8 cellular contexts compared by ENCODE assay signal in the genomic region with DNA sequence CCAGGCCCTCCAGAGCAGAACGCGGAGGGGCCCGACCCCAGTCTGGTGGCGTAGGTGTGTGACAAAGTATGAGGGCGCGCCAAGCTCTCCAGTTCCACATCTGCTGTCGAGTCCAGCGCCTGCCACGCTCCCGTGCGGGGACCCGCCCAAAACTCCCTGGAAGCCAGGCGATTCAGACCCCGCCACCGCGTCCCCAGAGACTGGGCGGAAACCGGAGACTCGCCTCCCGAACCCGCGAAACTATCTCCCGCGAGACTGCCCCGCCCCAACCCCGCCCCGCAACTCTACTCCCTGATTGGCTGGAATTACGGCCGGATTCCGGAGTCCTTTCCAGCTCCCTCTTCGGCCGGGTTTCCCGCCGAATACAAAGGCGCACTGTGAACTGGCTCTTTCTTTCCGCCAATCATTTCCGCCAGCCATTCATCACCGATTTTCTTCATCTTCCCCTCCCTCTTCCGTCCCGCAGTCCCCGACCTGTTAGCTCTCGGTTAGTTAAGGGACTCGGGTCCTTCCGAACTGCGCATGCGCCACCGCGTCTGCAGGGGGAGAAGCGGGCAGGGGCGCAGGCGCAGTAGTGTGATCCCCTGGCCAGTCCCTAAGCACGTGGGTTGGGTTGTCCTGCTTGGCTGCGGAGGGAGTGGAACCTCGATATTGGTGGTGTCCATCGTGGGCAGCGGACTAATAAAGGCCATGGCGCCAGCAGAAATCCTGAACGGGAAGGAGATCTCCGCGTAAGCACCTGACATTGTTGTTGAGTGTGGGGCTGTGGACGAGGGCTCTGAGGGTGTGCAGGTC. TPM values are rescaled to one million over a fixed set of nuclear protein-coding genes. Genes with fewer than 3 reads are reported as not detected.
A peak's percentile ranks its signal among the peaks of the same experiment; 100 is the strongest.
DNase-seq lines count a peak whose midpoint lies in the region; ATAC-seq and TF ChIP-seq lines count a peak whose summit lies in the region.

A gene (plus strand): TSS at position 616 of the 795 bp plus-strand sequence. CDS start 75 bp downstream, at position 691.

- peak within 1 kb of the TSS; percentile 85 for H3K4me3 Mint-ChIP-seq in GM23338
- peak within 1 kb of the TSS; percentile 93 to 99 (median 96) for H3K4me3 Mint-ChIP-seq in naive B cell
- H3K4me3 Mint-ChIP-seq in stimulated activated memory B cell treated with anti-CD40 and anti-IgM and Interleukin-4, amounts not matched to agents 10 μg/mL and 1 μg/mL and 100 μg/mL, for 72 hours = peak within 1 kb of the TSS; percentile 85

- no peak for TF ChIP-seq CTCF in DOHH2 (IDR thresholded peaks at IDR 0.05; ENCODE audit: low read depth, low read length, poor library complexity, severe bottlenecking)
- TF ChIP-seq CTCF in GM23338 (conservative IDR thresholded peaks at IDR 0.05; ENCODE audit: low read depth in 2 of 2) = no peak

- H3F3A ChIP-seq in DOHH2 (ENCODE audit: control insufficient read depth, insufficient read depth) (peaks cover 2% of the 10 kb centered on the region; the same call in 1 of the 2 replicates), GM23338 (replicated peaks; ENCODE audit: low read depth) (peaks cover 12% of the 10 kb centered on the region; the same call in 1 of the 2 replicates)

- peak within 1 kb of the TSS; percentile 100 for H3K27ac Mint-ChIP-seq in GM23338
- peak within 1 kb of the TSS; percentile 92 to 99 (median 98) for H3K27ac Mint-ChIP-seq in naive B cell
- peak within 1 kb of the TSS; percentile 85 for H3K27ac Mint-ChIP-seq in stimulated activated memory B cell treated with anti-CD40 and anti-IgM and Interleukin-4, amounts not matched to agents 10 μg/mL and 1 μg/mL and 100 μg/mL, for 72 hours

- peaks cover 11% of the 10 kb centered on the region for H3K27me3 Mint-ChIP-seq in GM23338 (ENCODE audit: insufficient read depth, low read depth, poor library complexity)
- no peaks in the 10 kb centered on the region for H3K27me3 Mint-ChIP-seq in naive B cell
- H3K27me3 Mint-ChIP-seq in stimulated activated memory B cell treated with anti-CD40 and anti-IgM and Interleukin-4, amounts not matched to agents 10 μg/mL and 1 μg/mL and 100 μg/mL, for 72 hours = no peaks in the 10 kb centered on the region

- DNase-seq in GM23338 (ENCODE audit: low spot score) (peak; percentile 98), LHCN-M2 (ENCODE audit: low read depth) (peak; percentile 99), RPMI8226 (peak; percentile 96), fibroblast of gingiva (ENCODE audit: low read depth) (peak; percentile 99), naive B cell (peak; percentile 94)
- DNase-seq in activated T-helper 1 cell treated with anti-CD3 and anti-CD28 coated beads, Interleukin-2, amount 50 U/mL, for 16 hours (ENCODE audit: low read depth in 1 of 2, low spot score in 1 of 2) = peak; percentile 92 to 94

- H3K36me3 ChIP-seq in DOHH2 (ENCODE audit: control insufficient read depth, low read length) (peaks cover 49% of the 10 kb centered on the region), GM23338 (ENCODE audit: insufficient read depth) (no peaks in the 10 kb centered on the region)

- H3K4me1 Mint-ChIP-seq in GM23338 (peaks cover 37% of the 10 kb centered on the region), naive B cell (peaks cover 35 to 56% (median 51%) of the 10 kb centered on the region in 3 donors)
- H3K4me1 Mint-ChIP-seq in stimulated activated memory B cell treated with anti-CD40 and anti-IgM and Interleukin-4, amounts not matched to agents 10 μg/mL and 1 μg/mL and 100 μg/mL, for 72 hours = peaks cover 48% of the 10 kb centered on the region

- peak within 1 kb of the TSS; percentile 85 for H3K4me2 ChIP-seq in DOHH2 (ENCODE audit: low read length)
- peak within 1 kb of the TSS; percentile 82 for H3K4me2 ChIP-seq in GM23338

- H3K4me1 ChIP-seq in DOHH2 (ENCODE audit: control insufficient read depth, low read length) (peaks cover 47% of the 10 kb centered on the region), GM23338 (ENCODE audit: insufficient read depth) (peaks cover 9% of the 10 kb centered on the region)

- H2AFZ ChIP-seq in GM23338 = no peak within 1 kb of the TSS

- H3K36me3 Mint-ChIP-seq in GM23338 (ENCODE audit: low read depth) (peaks cover 37% of the 10 kb centered on the region), naive B cell (peaks cover 5 to 9% of the 10 kb centered on the region in 2 donors)
- H3K36me3 Mint-ChIP-seq in stimulated activated memory B cell treated with anti-CD40 and anti-IgM and Interleukin-4, amounts not matched to agents 10 μg/mL and 1 μg/mL and 100 μg/mL, for 72 hours = peaks cover 11% of the 10 kb centered on the region

- peak; percentile 76 for ATAC-seq in GM23338
- peak; percentile 75 to 77 for ATAC-seq in naive B cell (ENCODE audit: low read depth in 2 of 2)
- peak; percentile 93 for ATAC-seq in stimulated activated memory B cell treated with anti-CD40 and anti-IgM and Interleukin-4, amounts not matched to agents 10 μg/mL and 1 μg/mL and 100 μg/mL, for 72 hours

- H4K20me1 ChIP-seq in DOHH2 (ENCODE audit: control insufficient read depth, insufficient read depth, low read depth, low read length) = peaks cover 6% of the 10 kb centered on the region
- H4K20me1 ChIP-seq in GM23338 (replicated peaks; ENCODE audit: insufficient read depth) = 0 out of 2 replicates have a peak, but pooled peaks cover 7% of the 10 kb centered on the region

- H3K27ac ChIP-seq in DOHH2 (ENCODE audit: low read depth, low read length) (peak within 1 kb of the TSS; percentile 81), GM23338 (ENCODE audit: low read depth) (peak within 1 kb of the TSS; percentile 92)

- H3K9me3 Mint-ChIP-seq in GM23338 (peaks cover 3% of the 10 kb centered on the region; the same call in 2 of the 3 replicates), naive B cell (no peaks in the 10 kb centered on the region)
- H3K9me3 Mint-ChIP-seq in stimulated activated memory B cell treated with anti-CD40 and anti-IgM and Interleukin-4, amounts not matched to agents 10 μg/mL and 1 μg/mL and 100 μg/mL, for 72 hours = no peaks in the 10 kb centered on the region

- H3K9me2 ChIP-seq in DOHH2 (replicated peaks; ENCODE audit: control insufficient read depth, low read length) (no peaks in the 10 kb centered on the region), GM23338 (ENCODE audit: insufficient read depth) (peaks cover 2% of the 10 kb centered on the region; the same call in 1 of the 2 replicates)

- H3K27me3 ChIP-seq in DOHH2 (ENCODE audit: control insufficient read depth, low read length) = no peaks in the 10 kb centered on the region
- no peaks in the 10 kb centered on the region for H3K27me3 ChIP-seq in GM23338 (ENCODE audit: insufficient read depth)

- H3K79me2 ChIP-seq in DOHH2 (ENCODE audit: control insufficient read depth, low read length) = peaks cover 73% of the 10 kb centered on the region
- H3K79me2 ChIP-seq in GM23338 (replicated peaks; ENCODE audit: insufficient read depth) = peaks cover 57% of the 10 kb centered on the region

- H3K9me3 ChIP-seq in DOHH2 (ENCODE audit: control insufficient read depth, insufficient read depth, low read length) = no peaks in the 10 kb centered on the region

- H3K4me3 ChIP-seq in DOHH2 (ENCODE audit: low read length) = peak within 1 kb of the TSS; percentile 93
- H3K4me3 ChIP-seq in GM23338 = peak within 1 kb of the TSS; percentile 61

TF ChIP-seq in GM23338, 12 proteins besides CTCF, POLR2A, EP300 and RAD21 (continues in another document):
- TF ChIP-seq POLR2AphosphoS5 (IDR thresholded peaks at IDR 0.05; ENCODE audit: low read depth) = peak; percentile 64

RNA-seq across cellular contexts. Expression of the gene that starts here (rescaled TPM):
- total RNA-seq in GM23338 (2014; rRNA removed; shearing (Covaris generic)) = 219 and 252 TPM in 2 replicates
- polyA plus RNA-seq in GM23338 (2016; fragmentation: Nextera tagmentation; extraction: Ambion mirVana) = 237 and 262 TPM in 2 replicates
- total RNA-seq in LHCN-M2 (2014; rRNA removed) = 68.9 and 82.1 TPM in 2 replicates
- polyA plus RNA-seq in LHCN-M2 (2012) = 88.3 TPM
- 10 to 100 TPM; 44.1 to 74.7 (median 60.2) TPM for polyA plus RNA-seq in naive B cell (ENCODE audit: low read depth in 6 of 6)

Comparison
In these comparisons a context has a peak if more than half of its experiments do, and no peak if none do; other contexts are left out.
1. Peak in every context shown above with its lines: DNase-seq, ATAC-seq, H3K4me3 ChIP-seq and H3K27ac ChIP-seq.